ENCODE assay signal across 8 cellular contexts in genomic region chr1:206769331-206769731, GRCh38.
A peak's percentile ranks its signal among the peaks of the same experiment; 100 is the strongest.
DNase-seq lines count a peak whose midpoint lies in the region; ATAC-seq lines count a peak whose summit lies in the region.

No MANE protein-coding gene starts in this region.

- peak; percentile 23 for DNase-seq in activated CD4-positive, alpha-beta T cell treated with anti-CD3 and anti-CD28 coated beads, Interleukin-2, amount 50 U/mL, for 1 hour
- DNase-seq in stimulated activated CD4-positive, alpha-beta T cell treated with anti-CD3 and anti-CD28 coated beads, Interleukin-2, amount 100 ng/mL, for 24 hours, result peak; percentile 56 to 70
- DNase-seq in NCI-H2081 treated with DMSO at 0.1 percent for 48 hours (lab: John Stamatoyannopoulos, UW), result no peak
- DNase-seq in MV-4-11 (lab: John Stamatoyannopoulos, UW), result no peak
- DNase-seq in LoVo (ENCODE audit: low spot score), result no peak
- no peak for DNase-seq in cortex of kidney (lab: John Stamatoyannopoulos, UW)

- peak; percentile 69 for ATAC-seq in GM18909 (IDR thresholded peaks at IDR 0.05; ENCODE audit: poor library complexity, unreplicated experiment)
- ATAC-seq in HG02798 (IDR thresholded peaks at IDR 0.05; ENCODE audit: poor library complexity, unreplicated experiment), result peak; percentile 78

Comparison
In these comparisons a context has a peak if more than half of its experiments do, and no peak if none do; other contexts are left out.
1. DNase-seq: peak in activated CD4-positive, alpha-beta T cell treated with anti-CD3 and anti-CD28 coated beads, Interleukin-2, amount 50 U/mL, for 1 hour (single experiment) and stimulated activated CD4-positive, alpha-beta T cell treated with anti-CD3 and anti-CD28 coated beads, Interleukin-2, amount 100 ng/mL, for 24 hours (2 of 2); none in NCI-H2081 treated with DMSO at 0.1 percent for 48 hours (single experiment), MV-4-11 (single experiment), LoVo (single experiment) and cortex of kidney (single experiment).